ENCODE assay signal across 1 cellular context in the genomic region with DNA sequence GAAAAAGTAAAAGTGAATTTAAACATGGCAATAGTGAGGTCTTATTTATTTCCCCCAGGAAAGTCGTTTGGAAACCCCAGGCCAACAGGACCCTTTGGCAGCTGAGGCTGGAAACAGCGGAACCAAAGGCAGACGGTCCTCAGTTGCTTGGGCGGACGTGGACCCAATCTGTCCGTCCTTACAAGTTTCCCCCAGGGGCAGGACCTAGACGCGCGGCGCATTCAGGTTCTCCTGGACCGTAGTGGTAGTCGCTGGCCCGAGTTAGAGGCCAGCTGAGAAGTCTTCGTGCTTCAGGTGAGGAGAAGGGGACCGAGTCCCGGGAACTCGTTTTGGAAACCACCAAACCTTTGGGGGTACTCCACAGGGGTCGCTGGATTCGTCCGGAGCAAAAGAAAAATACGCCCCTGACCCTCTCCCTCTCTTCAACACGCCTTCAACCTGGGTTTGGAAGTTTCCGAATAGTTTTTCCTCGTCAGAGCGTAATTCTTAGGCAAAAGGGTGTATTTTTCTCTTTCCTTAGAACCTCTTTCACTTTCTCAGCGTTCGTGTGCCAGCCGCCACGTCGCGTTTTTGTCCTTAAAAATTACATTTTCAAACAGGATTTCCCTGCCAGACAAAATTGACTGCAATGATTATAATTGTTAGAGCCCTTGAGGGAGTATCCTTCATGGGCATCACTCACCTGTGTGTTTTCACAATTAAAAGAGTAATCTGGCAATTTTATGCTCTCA.
A peak's percentile ranks its signal among the peaks of the same experiment; 100 is the strongest.
TF ChIP-seq lines count a peak whose summit lies in the region.

No MANE protein-coding gene starts in this region.

TF ChIP-seq in HepG2, 621 proteins besides CTCF, POLR2A, EP300 and RAD21 (continued from another document and continues in another):
- TF ChIP-seq, protein P1, sequence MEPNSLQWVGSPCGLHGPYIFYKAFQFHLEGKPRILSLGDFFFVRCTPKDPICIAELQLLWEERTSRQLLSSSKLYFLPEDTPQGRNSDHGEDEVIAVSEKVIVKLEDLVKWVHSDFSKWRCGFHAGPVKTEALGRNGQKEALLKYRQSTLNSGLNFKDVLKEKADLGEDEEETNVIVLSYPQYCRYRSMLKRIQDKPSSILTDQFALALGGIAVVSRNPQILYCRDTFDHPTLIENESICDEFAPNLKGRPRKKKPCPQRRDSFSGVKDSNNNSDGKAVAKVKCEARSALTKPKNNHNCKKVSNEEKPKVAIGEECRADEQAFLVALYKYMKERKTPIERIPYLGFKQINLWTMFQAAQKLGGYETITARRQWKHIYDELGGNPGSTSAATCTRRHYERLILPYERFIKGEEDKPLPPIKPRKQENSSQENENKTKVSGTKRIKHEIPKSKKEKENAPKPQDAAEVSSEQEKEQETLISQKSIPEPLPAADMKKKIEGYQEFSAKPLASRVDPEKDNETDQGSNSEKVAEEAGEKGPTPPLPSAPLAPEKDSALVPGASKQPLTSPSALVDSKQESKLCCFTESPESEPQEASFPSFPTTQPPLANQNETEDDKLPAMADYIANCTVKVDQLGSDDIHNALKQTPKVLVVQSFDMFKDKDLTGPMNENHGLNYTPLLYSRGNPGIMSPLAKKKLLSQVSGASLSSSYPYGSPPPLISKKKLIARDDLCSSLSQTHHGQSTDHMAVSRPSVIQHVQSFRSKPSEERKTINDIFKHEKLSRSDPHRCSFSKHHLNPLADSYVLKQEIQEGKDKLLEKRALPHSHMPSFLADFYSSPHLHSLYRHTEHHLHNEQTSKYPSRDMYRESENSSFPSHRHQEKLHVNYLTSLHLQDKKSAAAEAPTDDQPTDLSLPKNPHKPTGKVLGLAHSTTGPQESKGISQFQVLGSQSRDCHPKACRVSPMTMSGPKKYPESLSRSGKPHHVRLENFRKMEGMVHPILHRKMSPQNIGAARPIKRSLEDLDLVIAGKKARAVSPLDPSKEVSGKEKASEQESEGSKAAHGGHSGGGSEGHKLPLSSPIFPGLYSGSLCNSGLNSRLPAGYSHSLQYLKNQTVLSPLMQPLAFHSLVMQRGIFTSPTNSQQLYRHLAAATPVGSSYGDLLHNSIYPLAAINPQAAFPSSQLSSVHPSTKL (CRISPR knock-in tag; IDR thresholded peaks at IDR 0.05) = peak; percentile 90
- TF ChIP-seq ISX (CRISPR knock-in tag; conservative IDR thresholded peaks at IDR 0.05) (no peak), ZNF790 (CRISPR knock-in tag; IDR thresholded peaks at IDR 0.05; ENCODE audit: borderline replicate concordance) (no peak), HNRNPK (IDR thresholded peaks at IDR 0.05; ENCODE audit: low read depth, low read length, poor library complexity, severe bottlenecking) (no peak), ZNF503 (CRISPR knock-in tag; IDR thresholded peaks at IDR 0.05) (peak; percentile 77), POGK (CRISPR knock-in tag; conservative IDR thresholded peaks at IDR 0.05) (peak; percentile 79), SALL1 (CRISPR knock-in tag; IDR thresholded peaks at IDR 0.05) (peak; percentile 88), ZNF331 (CRISPR knock-in tag; IDR thresholded peaks at IDR 0.05) (peak; percentile 97), TBX3 (IDR thresholded peaks at IDR 0.05; ENCODE audit: borderline replicate concordance) (no peak), FOXJ3 (CRISPR knock-in tag; IDR thresholded peaks at IDR 0.05; ENCODE audit: borderline replicate concordance) (peak; percentile 86), ZNF552 (CRISPR knock-in tag; IDR thresholded peaks at IDR 0.05; ENCODE audit: borderline replicate concordance) (no peak; the same call in 1 of the 2 replicates), RXRA (CRISPR knock-in tag; IDR thresholded peaks at IDR 0.05) (peak; percentile 73), SIX4 (CRISPR knock-in tag; IDR thresholded peaks at IDR 0.05) (peak; percentile 72; the same call in 1 of the 2 replicates), ATRX (CRISPR knock-in tag; IDR thresholded peaks at IDR 0.05; ENCODE audit: borderline replicate concordance) (no peak), ZNF770 (CRISPR knock-in tag; IDR thresholded peaks at IDR 0.05) (peak; percentile 38; the same call in 1 of the 2 replicates), MBD4 (IDR thresholded peaks at IDR 0.05; ENCODE audit: borderline replicate concordance, low read length) (no peak), JUND (CRISPR knock-in tag; IDR thresholded peaks at IDR 0.05) (peak; percentile 75), NFKB2 (CRISPR knock-in tag; IDR thresholded peaks at IDR 0.05; ENCODE audit: borderline replicate concordance) (peak; percentile 85), ZNF264 (CRISPR knock-in tag; IDR thresholded peaks at IDR 0.05) (peak; percentile 96), PBX3 (CRISPR knock-in tag; IDR thresholded peaks at IDR 0.05; ENCODE audit: borderline replicate concordance) (0 out of 2 replicates have a peak, but pooled peaks have one; percentile 64), SMARCC2 (IDR thresholded peaks at IDR 0.05) (no peak), ZNF556 (CRISPR knock-in tag; IDR thresholded peaks at IDR 0.05; ENCODE audit: borderline replicate concordance) (peak; percentile 96), SETDB1 (CRISPR knock-in tag; IDR thresholded peaks at IDR 0.05; ENCODE audit: borderline replicate concordance) (no peak), ZBTB1 (CRISPR knock-in tag; IDR thresholded peaks at IDR 0.05; ENCODE audit: borderline replicate concordance) (no peak), ZNF766 (CRISPR knock-in tag; IDR thresholded peaks at IDR 0.05; ENCODE audit: borderline replicate concordance) (peak; percentile 74; the same call in 1 of the 2 replicates), MLX (CRISPR knock-in tag; IDR thresholded peaks at IDR 0.05) (no peak), ZNF317 (CRISPR knock-in tag; IDR thresholded peaks at IDR 0.05) (peak; percentile 80), GPBP1L1 (CRISPR knock-in tag; IDR thresholded peaks at IDR 0.05) (no peak), ZNF24 (IDR thresholded peaks at IDR 0.05) (peak; percentile 62; the same call in 1 of the 2 replicates), KAT2B (IDR thresholded peaks at IDR 0.05; ENCODE audit: borderline replicate concordance, low read depth, low read length) (no peak), SKI (IDR thresholded peaks at IDR 0.05; ENCODE audit: partially characterized antibody) (no peak), CHD2 (IDR thresholded peaks at IDR 0.05; ENCODE audit: low read depth, low read length) (no peak; the same call in 1 of the 2 replicates), ZNF570 (CRISPR knock-in tag; IDR thresholded peaks at IDR 0.05; ENCODE audit: borderline replicate concordance) (no peak), PLSCR1 (CRISPR knock-in tag; IDR thresholded peaks at IDR 0.05; ENCODE audit: borderline replicate concordance) (no peak)
- TF ChIP-seq, protein P2, sequence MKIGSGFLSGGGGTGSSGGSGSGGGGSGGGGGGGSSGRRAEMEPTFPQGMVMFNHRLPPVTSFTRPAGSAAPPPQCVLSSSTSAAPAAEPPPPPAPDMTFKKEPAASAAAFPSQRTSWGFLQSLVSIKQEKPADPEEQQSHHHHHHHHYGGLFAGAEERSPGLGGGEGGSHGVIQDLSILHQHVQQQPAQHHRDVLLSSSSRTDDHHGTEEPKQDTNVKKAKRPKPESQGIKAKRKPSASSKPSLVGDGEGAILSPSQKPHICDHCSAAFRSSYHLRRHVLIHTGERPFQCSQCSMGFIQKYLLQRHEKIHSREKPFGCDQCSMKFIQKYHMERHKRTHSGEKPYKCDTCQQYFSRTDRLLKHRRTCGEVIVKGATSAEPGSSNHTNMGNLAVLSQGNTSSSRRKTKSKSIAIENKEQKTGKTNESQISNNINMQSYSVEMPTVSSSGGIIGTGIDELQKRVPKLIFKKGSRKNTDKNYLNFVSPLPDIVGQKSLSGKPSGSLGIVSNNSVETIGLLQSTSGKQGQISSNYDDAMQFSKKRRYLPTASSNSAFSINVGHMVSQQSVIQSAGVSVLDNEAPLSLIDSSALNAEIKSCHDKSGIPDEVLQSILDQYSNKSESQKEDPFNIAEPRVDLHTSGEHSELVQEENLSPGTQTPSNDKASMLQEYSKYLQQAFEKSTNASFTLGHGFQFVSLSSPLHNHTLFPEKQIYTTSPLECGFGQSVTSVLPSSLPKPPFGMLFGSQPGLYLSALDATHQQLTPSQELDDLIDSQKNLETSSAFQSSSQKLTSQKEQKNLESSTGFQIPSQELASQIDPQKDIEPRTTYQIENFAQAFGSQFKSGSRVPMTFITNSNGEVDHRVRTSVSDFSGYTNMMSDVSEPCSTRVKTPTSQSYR (CRISPR knock-in tag; IDR thresholded peaks at IDR 0.05; ENCODE audit: borderline replicate concordance) = peak; percentile 54; the same call in 1 of the 2 replicates
